1 cellular context compared by ENCODE assay signal in the genomic region with DNA sequence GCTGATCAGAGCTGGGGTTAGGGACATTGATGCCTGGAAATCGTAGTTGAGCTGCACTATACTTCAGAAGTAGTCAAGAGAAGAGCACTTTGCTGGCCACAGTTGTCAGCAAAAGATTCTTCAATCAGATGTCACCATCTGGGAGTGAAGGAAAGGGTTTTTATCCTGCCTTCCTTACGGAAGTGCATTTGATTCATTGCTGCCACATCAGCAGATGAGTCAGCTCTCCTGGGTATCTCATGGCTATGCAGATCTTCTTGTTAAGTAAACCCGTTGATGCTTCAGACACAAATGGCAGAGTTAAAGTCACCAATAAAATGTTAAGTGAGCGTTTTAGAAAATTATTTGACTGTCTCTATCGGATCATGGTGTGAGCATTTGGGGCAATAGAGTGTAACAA.
TF ChIP-seq lines count a peak whose summit lies in the region.

No MANE protein-coding gene starts in this region.

TF ChIP-seq in WTC11, 78 proteins besides CTCF, POLR2A, EP300 and RAD21 (continued from another document):
- TF ChIP-seq ETV6 (CRISPR knock-in tag; IDR thresholded peaks at IDR 0.05) (no peak), TP53 (CRISPR knock-in tag; IDR thresholded peaks at IDR 0.05) (no peak)
